Comparison of ENCODE assay signal across 14 cellular contexts in the genomic region with DNA sequence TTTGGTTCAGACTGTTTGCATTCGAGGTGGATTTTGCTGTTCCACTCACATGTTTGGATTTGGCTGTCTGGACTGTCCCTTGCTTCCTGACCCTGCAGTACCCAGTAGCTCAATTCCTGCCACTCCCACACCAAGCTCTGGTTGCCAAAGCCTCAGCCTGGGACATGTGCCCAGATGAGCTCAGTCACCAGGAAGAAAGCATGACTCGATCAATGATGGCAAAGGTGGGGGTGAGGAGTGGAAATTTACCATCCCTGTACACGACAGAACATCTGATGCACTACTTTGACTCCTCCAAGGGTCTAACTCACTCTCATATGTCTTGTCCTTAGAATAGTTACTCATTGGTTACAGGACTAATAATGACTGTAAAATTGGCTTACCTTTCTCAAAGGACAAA. TPM values are rescaled to one million over a fixed set of nuclear protein-coding genes. Genes with fewer than 3 reads are reported as not detected.
DNase-seq lines count a peak whose midpoint lies in the region; ATAC-seq and TF ChIP-seq lines count a peak whose summit lies in the region.
"Had no signal": no experiment of that assay in that cellular context is flagged by ENCODE, and none has a peak within 500 bp of the region (broad histone marks: within the 10 kb centered on the region; RNA-seq: fewer than 3 reads in every experiment).

No MANE protein-coding gene starts in this region.

- peak overlapping the region in 1 of 2 donors; percentile 13 for H3K27ac ChIP-seq in right atrium auricular region
- H3K27ac ChIP-seq in A673 (ENCODE audit: low read depth, low read length, poor library complexity, severe bottlenecking), result no peak overlapping the region
- H3K27ac ChIP-seq: transverse colon had no signal

- no peaks in the 10 kb centered on the region for H3K4me1 Mint-ChIP-seq in mesothelial cell of epicardium
- H3K4me1 Mint-ChIP-seq: WTC11 had no signal

- no peaks in the 10 kb centered on the region for H3K36me3 ChIP-seq in right atrium auricular region
- H3K36me3 ChIP-seq in kidney epithelial cell (ENCODE audit: control insufficient read depth, insufficient read depth, low read length), result no peaks in the 10 kb centered on the region
- no peaks in the 10 kb centered on the region for H3K36me3 ChIP-seq in A673 (ENCODE audit: insufficient read depth, low read length, poor library complexity, severe bottlenecking)
- H3K36me3 ChIP-seq: transverse colon had no signal

- TF ChIP-seq CTCF in right atrium auricular region (IDR thresholded peaks at IDR 0.05) (no peak), kidney epithelial cell (IDR thresholded peaks at IDR 0.05; ENCODE audit: insufficient read depth, low read length, poor library complexity, severe bottlenecking) (no peak), A673 (conservative IDR thresholded peaks at IDR 0.05; ENCODE audit: low read depth, low read length) (no peak), mesothelial cell of epicardium (IDR thresholded peaks at IDR 0.05; ENCODE audit: unreplicated experiment) (no peak)

- POLR2A ChIA-PET in A673 (lab: Charles Lee; ENCODE audit: low non-redundant PET), result no interaction called here

- BruUV-seq in A673 (replicated peaks; lab: Mats Ljungman, UMichigan), result no TSS peak

- H3K9me3 Mint-ChIP-seq in mesothelial cell of epicardium, result peaks cover 6% of the 10 kb centered on the region

- CTCF ChIA-PET in A673 (lab: Charles Lee), result no interaction called here

- H3K27me3 ChIP-seq in right atrium auricular region, result no peaks in the 10 kb centered on the region
- no peaks in the 10 kb centered on the region for H3K27me3 ChIP-seq in kidney epithelial cell (ENCODE audit: control insufficient read depth, insufficient read depth, low read length)
- no peaks in the 10 kb centered on the region for H3K27me3 ChIP-seq in A673 (replicated peaks; ENCODE audit: insufficient read depth, low read depth, low read length, poor library complexity)
- H3K27me3 ChIP-seq: transverse colon had no signal

- no peaks in the 10 kb centered on the region for H3K9me3 ChIP-seq in right atrium auricular region
- peaks cover 22% of the 10 kb centered on the region for H3K9me3 ChIP-seq in A673 (ENCODE audit: low read depth, low read length, poor library complexity, severe bottlenecking)
- H3K9me3 ChIP-seq: transverse colon had no signal

- no peak overlapping the region for H3K4me3 Mint-ChIP-seq in mesothelial cell of epicardium
- H3K4me3 Mint-ChIP-seq: activated naive CD4-positive, alpha-beta T cell treated with anti-CD3 and anti-CD28 coated beads for 36 hours; WTC11 had no signal

- H3K27me3 Mint-ChIP-seq in mesothelial cell of epicardium (ENCODE audit: low read depth), result peaks cover 2% of the 10 kb centered on the region

- no peaks in the 10 kb centered on the region for H3K4me1 ChIP-seq in right atrium auricular region
- H3K4me1 ChIP-seq in A673 (ENCODE audit: insufficient read depth, low read length, poor library complexity, severe bottlenecking), result no peaks in the 10 kb centered on the region
- H3K4me1 ChIP-seq: transverse colon had no signal

- H3K36me3 Mint-ChIP-seq in mesothelial cell of epicardium, result no peaks in the 10 kb centered on the region

- intact Hi-C loops in Right ventricle myocardium inferior (cut with DNase I) (no loop called here), A673 (cut with micrococcal nuclease; ENCODE audit: unreplicated experiment) (no loop called here)

- peak; percentile 66 for DNase-seq in Right ventricle myocardium inferior (ENCODE audit: missing footprints)
- DNase-seq in right atrium auricular region (ENCODE audit: low spot score), result no peak
- peak; percentile 43 to 64 for DNase-seq in cerebellar nuclear complex (lab: John Stamatoyannopoulos, UW)
- DNase-seq in kidney epithelial cell (ENCODE audit: low read depth), result peak; percentile 60
- DNase-seq in A673 (ENCODE audit: low spot score), result no peak
- DNase-seq in mesothelial cell of epicardium (ENCODE audit: low spot score in 2 of 2, unreplicated experiment in 2 of 2), result no peak
- DNase-seq in activated CD8-positive, alpha-beta memory T cell treated with anti-CD3 and anti-CD28 coated beads, Interleukin-2, amount 50 U/mL, for 4 hours, result no peak
- no peak for DNase-seq in stimulated activated CD8-positive, alpha-beta memory T cell treated with anti-CD3 and anti-CD28 coated beads, Interleukin-4, amount 100 ng/mL, for 48 hours
- DNase-seq: activated naive CD4-positive, alpha-beta T cell treated with anti-CD3 and anti-CD28 coated beads for 36 hours; erythroblast; MM.1S; stimulated activated CD4-positive, alpha-beta T cell treated with anti-CD3 and anti-CD28 coated beads, Interleukin-4, amount 100 ng/mL, for 1 hour; transverse colon had no signal

- H3K4me3 ChIP-seq in right atrium auricular region (no peak overlapping the region), kidney epithelial cell (ENCODE audit: low read depth, low read length) (no peak overlapping the region), A673 (ENCODE audit: low read depth, low read length, poor library complexity, severe bottlenecking) (no peak overlapping the region)
- H3K4me3 ChIP-seq: transverse colon had no signal

- no peak overlapping the region for H3K27ac Mint-ChIP-seq in mesothelial cell of epicardium
- H3K27ac Mint-ChIP-seq: activated naive CD4-positive, alpha-beta T cell treated with anti-CD3 and anti-CD28 coated beads for 36 hours; WTC11 had no signal

- peak; percentile 85 for ATAC-seq in Right ventricle myocardium inferior
- ATAC-seq: WTC11 had no signal

RNA-seq across cellular contexts. Expression of a gene that starts 45.2 kb away (rescaled TPM):
- 2.6 TPM for total RNA-seq in Right ventricle myocardium inferior
- total RNA-seq in right atrium auricular region, result 1 to 10 TPM in 1 of 2 donors, under 1 TPM in 1; 0.59 to 1.1 TPM
- total RNA-seq in kidney epithelial cell, result not detected in 2 replicates
- not detected in 2 replicates for total RNA-seq in A673 (2021)
- total RNA-seq in mesothelial cell of epicardium, result 1.9 to 3.7 TPM (median 2.6 TPM) in 3 replicates
- total RNA-seq: activated naive CD4-positive, alpha-beta T cell treated with anti-CD3 and anti-CD28 coated beads for 36 hours had no signal

Comparison
In these comparisons a context has a peak if more than half of its experiments do, and no peak if none do; other contexts are left out.
1. DNase-seq: peak in Right ventricle myocardium inferior (single experiment), cerebellar nuclear complex (2 of 2) and kidney epithelial cell (single experiment); none in right atrium auricular region (single experiment), A673 (single experiment), mesothelial cell of epicardium (0 of 2), activated CD8-positive, alpha-beta memory T cell treated with anti-CD3 and anti-CD28 coated beads, Interleukin-2, amount 50 U/mL, for 4 hours (single experiment) and stimulated activated CD8-positive, alpha-beta memory T cell treated with anti-CD3 and anti-CD28 coated beads, Interleukin-4, amount 100 ng/mL, for 48 hours (single experiment).